ENCODE assay signal across 10 cellular contexts in the genomic region with DNA sequence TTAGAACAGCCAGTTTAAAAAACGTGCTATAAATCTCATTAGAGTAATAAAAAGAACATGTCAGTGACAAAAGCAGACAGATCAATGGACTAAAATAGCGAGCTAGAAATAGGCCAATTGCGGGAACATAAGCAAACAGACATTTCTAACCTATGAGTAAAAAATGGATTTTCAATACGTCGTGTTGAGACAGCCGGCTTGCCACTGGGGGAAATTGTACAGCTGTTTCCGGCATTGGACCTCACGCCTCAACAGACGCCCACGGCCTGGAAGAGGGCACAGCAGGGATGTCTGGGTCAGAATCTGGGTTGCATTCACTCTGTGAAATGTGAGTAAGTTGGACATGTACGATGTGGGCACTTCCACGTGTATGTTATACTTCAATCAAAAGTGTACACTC.
A peak's percentile ranks its signal among the peaks of the same experiment; 100 is the strongest.
DNase-seq lines count a peak whose midpoint lies in the region; ATAC-seq, FAIRE-seq and TF ChIP-seq lines count a peak whose summit lies in the region.
"Had no signal": no experiment of that assay in that cellular context is flagged by ENCODE, and none has a peak within 500 bp of the region (broad histone marks: within the 10 kb centered on the region; RNA-seq: fewer than 3 reads in every experiment).

No MANE protein-coding gene starts in this region.

- no peak overlapping the region for H3K4me3 Mint-ChIP-seq in nephron progenitor cell

- no peaks in the 10 kb centered on the region for H3K36me3 Mint-ChIP-seq in nephron progenitor cell (ENCODE audit: low read depth)

- H3K27ac Mint-ChIP-seq in nephron progenitor cell: peak overlapping the region; percentile 70

- TF ChIP-seq CTCF in nephron progenitor cell (IDR thresholded peaks at IDR 0.05) (no peak), D721Med (IDR thresholded peaks at IDR 0.05; ENCODE audit: insufficient read depth, missing control alignments) (no peak)

- H3K4me1 Mint-ChIP-seq in nephron progenitor cell: peaks cover 35% of the 10 kb centered on the region

- FAIRE-seq in GM12891 (lab: Jason Lieb, UNC) (peak; percentile 47), D721Med (lab: Jason Lieb, UNC) (no peak)

- H3K9me3 Mint-ChIP-seq in nephron progenitor cell: peaks cover 26% of the 10 kb centered on the region

- peak; percentile 74 for ATAC-seq in GM21825 (IDR thresholded peaks at IDR 0.05; ENCODE audit: unreplicated experiment)

- no peak for DNase-seq in GM12891 (ENCODE audit: insufficient read length, low spot score)
- DNase-seq in SHP77 treated with DMSO at 0.1 percent for 48 hours (lab: John Stamatoyannopoulos, UW): peak; percentile 28
- no peak for DNase-seq in nephron progenitor cell
- no peak for DNase-seq in NCI-H1694 (lab: John Stamatoyannopoulos, UW)
- no peak for DNase-seq in D721Med (ENCODE audit: insufficient read length, low spot score)
- DNase-seq in glomerular visceral epithelial cell (ENCODE audit: extremely low spot score): no peak
- no peak for DNase-seq in KG1 (lab: John Stamatoyannopoulos, UW)
- DNase-seq: activated effector memory CD4-positive, alpha-beta T cell treated with anti-CD3 and anti-CD28 coated beads, Interleukin-2, amount 50 U/mL, for 16 hours; SK-N-SH had no signal

- peaks cover 3% of the 10 kb centered on the region for H3K27me3 Mint-ChIP-seq in nephron progenitor cell (ENCODE audit: low read depth, poor library complexity)

- TF ChIP-seq POLR2A in GM12891 (IDR thresholded peaks at IDR 0.05; ENCODE audit: low read depth, low read length): no peak

TF ChIP-seq in GM12891, 5 proteins besides CTCF, POLR2A, EP300 and RAD21:
- TF ChIP-seq POLR2AphosphoS5 (IDR thresholded peaks at IDR 0.05; ENCODE audit: low read depth, low read length) (no peak), TAF1 (IDR thresholded peaks at IDR 0.05; ENCODE audit: low read depth, low read length) (no peak), SPI1 (IDR thresholded peaks at IDR 0.05; ENCODE audit: low read depth, low read length) (no peak), PAX5 (IDR thresholded peaks at IDR 0.05; ENCODE audit: insufficient read depth, low read length, severe bottlenecking) (no peak), POU2F2 (IDR thresholded peaks at IDR 0.05; ENCODE audit: low read depth, low read length) (no peak)
